In the genomic region with DNA sequence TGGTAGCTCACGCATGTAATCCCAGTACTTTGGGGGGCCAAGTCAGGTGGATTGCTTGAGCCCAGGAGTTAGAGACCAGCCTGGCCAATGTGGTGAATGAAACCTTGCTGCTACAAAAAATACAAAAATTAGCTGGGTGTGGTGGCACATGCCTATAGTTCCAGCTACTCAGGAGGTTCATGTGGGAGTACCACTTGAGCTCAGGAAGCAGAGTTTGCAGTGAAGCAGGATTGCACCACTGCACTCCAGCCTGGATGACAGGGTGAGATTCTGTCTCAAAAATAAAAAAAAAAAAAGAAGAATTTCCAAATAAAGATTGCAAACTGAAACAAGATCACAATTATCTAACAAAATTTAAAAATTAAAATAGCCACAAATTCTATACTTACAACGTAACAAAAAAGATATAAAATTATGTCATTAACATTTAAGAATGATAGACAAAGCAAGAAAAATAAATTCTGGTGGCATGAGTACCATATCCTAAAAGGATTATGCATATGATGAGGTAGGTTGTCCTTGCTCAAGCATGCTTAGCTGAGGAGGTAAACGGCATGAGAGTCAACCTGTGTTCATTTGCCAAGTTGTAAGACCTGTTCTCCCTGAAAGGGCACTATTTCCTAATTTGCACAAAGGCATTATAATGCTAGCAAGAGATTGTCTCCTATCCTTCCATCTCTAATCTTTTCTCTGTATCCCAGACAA, we compare ENCODE assay signal across 13 cellular contexts. TPM values are rescaled to one million over a fixed set of nuclear protein-coding genes. Genes with fewer than 3 reads are reported as not detected.
DNase-seq lines count a peak whose midpoint lies in the region; ATAC-seq, FAIRE-seq and TF ChIP-seq lines count a peak whose summit lies in the region.
"Had no signal": no experiment of that assay in that cellular context is flagged by ENCODE, and none has a peak within 500 bp of the region (broad histone marks: within the 10 kb centered on the region; RNA-seq: fewer than 3 reads in every experiment).

No MANE protein-coding gene starts in this region.

- no peaks in the 10 kb centered on the region for H3K27me3 ChIP-seq in bronchial epithelial cell (ENCODE audit: control insufficient read depth, insufficient read depth, low read length)
- H3K27me3 ChIP-seq: suprapubic skin had no signal

- ATAC-seq in memory B cell (ENCODE audit: low read depth) (no peak), natural killer cell (no peak), GM18519 (IDR thresholded peaks at IDR 0.05; ENCODE audit: low FRiP score, unreplicated experiment) (no peak)
- ATAC-seq: natural killer cell treated with Interleukin-12 subunit alpha and Interleukin-12 subunit beta and Interleukin-15 and Interleukin-18, amount 100 ng/mL, for 72 hours had no signal

- H3K27ac Mint-ChIP-seq in memory B cell (peak overlapping the region; percentile 50), natural killer cell (no peak overlapping the region)
- H3K27ac Mint-ChIP-seq: activated naive CD8-positive, alpha-beta T cell treated with anti-CD3 and anti-CD28 coated beads, Interleukin-2, amount 10 ng/mL, durations not matched to agents 7 days and 5 days; natural killer cell treated with Interleukin-12 subunit alpha and Interleukin-12 subunit beta and Interleukin-15 and Interleukin-18, amount 100 ng/mL, for 72 hours; T-helper 1 cell treated with Interleukin-12 subunit alpha and Interleukin-12 subunit beta and Interleukin-4 antibody, amounts not matched to agents 30 μg/mL and 1 μg/mL, for 36 hours had no signal

- H3K27me3 Mint-ChIP-seq in memory B cell (no peaks in the 10 kb centered on the region), natural killer cell (ENCODE audit: low read depth in 2 of 2) (no peaks in the 10 kb centered on the region)
- H3K27me3 Mint-ChIP-seq: activated naive CD8-positive, alpha-beta T cell treated with anti-CD3 and anti-CD28 coated beads, Interleukin-2, amount 10 ng/mL, durations not matched to agents 7 days and 5 days; natural killer cell treated with Interleukin-12 subunit alpha and Interleukin-12 subunit beta and Interleukin-15 and Interleukin-18, amount 100 ng/mL, for 72 hours had no signal

- peak; percentile 60 for DNase-seq in DMS79 treated with DMSO at 0.1 percent for 48 hours (lab: John Stamatoyannopoulos, UW)
- peak; percentile 34 for DNase-seq in MV-4-11 (lab: John Stamatoyannopoulos, UW)
- peak; percentile 88 for DNase-seq in bronchial epithelial cell (ENCODE audit: low read depth)
- DNase-seq in memory B cell (ENCODE audit: low spot score in 2 of 2): no peak
- no peak for DNase-seq in natural killer cell
- DNase-seq in hepatic stellate cell (ENCODE audit: low spot score): no peak
- DNase-seq in stimulated activated CD4-positive, alpha-beta T cell treated with anti-CD3 and anti-CD28 coated beads, Interleukin-2, amount 100 ng/mL, for 48 hours: no peak
- DNase-seq: activated naive CD8-positive, alpha-beta T cell treated with anti-CD3 and anti-CD28 coated beads, Interleukin-2, amount 10 ng/mL, durations not matched to agents 7 days and 5 days; NCI-H345 had no signal

- intact Hi-C loops in natural killer cell (cut with micrococcal nuclease): no loop called here

- H3K4me1 Mint-ChIP-seq in memory B cell: peaks cover 11% of the 10 kb centered on the region
- peaks cover 0 to 10% of the 10 kb centered on the region in 2 donors for H3K4me1 Mint-ChIP-seq in natural killer cell

- peaks cover 5% of the 10 kb centered on the region for H3K36me3 Mint-ChIP-seq in memory B cell
- no peaks in the 10 kb centered on the region for H3K36me3 Mint-ChIP-seq in natural killer cell
- H3K36me3 Mint-ChIP-seq: natural killer cell treated with Interleukin-12 subunit alpha and Interleukin-12 subunit beta and Interleukin-15 and Interleukin-18, amount 100 ng/mL, for 72 hours had no signal

- H3K4me3 Mint-ChIP-seq in memory B cell: no peak overlapping the region
- H3K4me3 Mint-ChIP-seq in natural killer cell: no peak overlapping the region
- H3K4me3 Mint-ChIP-seq: activated naive CD8-positive, alpha-beta T cell treated with anti-CD3 and anti-CD28 coated beads, Interleukin-2, amount 10 ng/mL, durations not matched to agents 7 days and 5 days; natural killer cell treated with Interleukin-12 subunit alpha and Interleukin-12 subunit beta and Interleukin-15 and Interleukin-18, amount 100 ng/mL, for 72 hours; T-helper 1 cell treated with Interleukin-12 subunit alpha and Interleukin-12 subunit beta and Interleukin-4 antibody, amounts not matched to agents 30 μg/mL and 1 μg/mL, for 36 hours had no signal

- no peaks in the 10 kb centered on the region for H3K36me3 ChIP-seq in bronchial epithelial cell (ENCODE audit: control insufficient read depth, insufficient read depth, low read length)

- H3K9me3 Mint-ChIP-seq in memory B cell (no peaks in the 10 kb centered on the region), natural killer cell (no peaks in the 10 kb centered on the region)
- H3K9me3 Mint-ChIP-seq: activated naive CD8-positive, alpha-beta T cell treated with anti-CD3 and anti-CD28 coated beads, Interleukin-2, amount 10 ng/mL, durations not matched to agents 7 days and 5 days; natural killer cell treated with Interleukin-12 subunit alpha and Interleukin-12 subunit beta and Interleukin-15 and Interleukin-18, amount 100 ng/mL, for 72 hours; T-helper 1 cell treated with Interleukin-12 subunit alpha and Interleukin-12 subunit beta and Interleukin-4 antibody, amounts not matched to agents 30 μg/mL and 1 μg/mL, for 36 hours had no signal

- H3K4me3 ChIP-seq in bronchial epithelial cell (ENCODE audit: low read depth, low read length): no peak overlapping the region
- H3K4me3 ChIP-seq: suprapubic skin had no signal

- peak; percentile 70 for FAIRE-seq in bronchial epithelial cell (lab: Jason Lieb, UNC)

- TF ChIP-seq CTCF in bronchial epithelial cell (IDR thresholded peaks at IDR 0.05; ENCODE audit: insufficient read depth, low read length, severe bottlenecking) (no peak), natural killer cell (IDR thresholded peaks at IDR 0.05) (no peak)

RNA-seq across cellular contexts. Expression of a gene that starts 20.2 kb away (rescaled TPM):
- total RNA-seq in bronchial epithelial cell (9.7 and 13.7 TPM in 2 replicates), natural killer cell (10 to 100 TPM; 15.3 to 20.8 (median 19.1) TPM)

RNA-seq across cellular contexts. Expression of a gene that starts 42.2 kb away (rescaled TPM):
- 8.2 and 10.1 TPM in 2 replicates for total RNA-seq in bronchial epithelial cell
- 10 to 100 TPM in 1 of 3 donors, 1 to 10 TPM in 2; 8.8 to 14.2 (median 9.3) TPM for total RNA-seq in natural killer cell

RNA-seq across cellular contexts. Expression of a gene that starts 43.9 kb away (rescaled TPM):
- total RNA-seq in bronchial epithelial cell (140 and 147 TPM in 2 replicates), natural killer cell (100 to 1,000 TPM; 144 to 176 (median 153) TPM)

Comparison
In these comparisons a context has a peak if more than half of its experiments do, and no peak if none do; other contexts are left out.
1. DNase-seq: peak in DMS79 treated with DMSO at 0.1 percent for 48 hours (single experiment), MV-4-11 (single experiment) and bronchial epithelial cell (single experiment); none in memory B cell (0 of 2), natural killer cell (single experiment), hepatic stellate cell (single experiment) and stimulated activated CD4-positive, alpha-beta T cell treated with anti-CD3 and anti-CD28 coated beads, Interleukin-2, amount 100 ng/mL, for 48 hours (0 of 2).